8 cellular contexts compared by ENCODE assay signal in the genomic region with DNA sequence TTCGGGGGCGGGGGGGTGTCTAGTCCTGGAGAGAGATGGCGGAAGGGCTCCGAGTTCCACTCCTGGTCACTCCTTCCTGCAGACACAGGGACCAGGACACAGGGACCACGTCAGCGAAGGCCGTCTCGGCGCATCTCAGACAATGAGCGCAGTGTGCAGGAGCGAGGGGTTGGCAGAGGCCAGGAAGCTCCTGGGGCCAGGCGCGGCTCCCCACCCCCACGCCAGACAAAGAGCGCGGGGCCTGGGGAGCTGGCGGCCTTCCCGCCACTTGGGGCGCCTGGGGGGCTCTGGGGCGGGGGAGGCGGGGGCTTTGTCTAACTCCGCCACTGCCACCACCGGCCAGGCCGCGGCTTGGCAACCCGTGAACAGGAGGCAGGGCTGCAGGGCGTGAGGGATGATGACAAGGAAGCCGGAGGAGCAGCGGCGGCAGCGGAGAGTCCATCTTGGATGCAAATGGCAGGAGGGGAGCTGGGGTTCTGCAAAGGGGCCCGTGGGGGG. TPM values are rescaled to one million over a fixed set of nuclear protein-coding genes. Genes with fewer than 3 reads are reported as not detected.
DNase-seq lines count a peak whose midpoint lies in the region; ATAC-seq and TF ChIP-seq lines count a peak whose summit lies in the region.

No MANE protein-coding gene starts in this region.

- DNase-seq in CD14-positive monocyte (ENCODE audit: low spot score), result peak; percentile 54
- DNase-seq in HFF-Myc (ENCODE audit: extremely low read depth, low read depth), result no peak
- peak; percentile 78 for DNase-seq in WTC11 (ENCODE audit: low spot score)
- peak; percentile 68 to 87 for DNase-seq in left lung
- peak; percentile 32 to 45 for DNase-seq in stimulated activated CD4-positive, alpha-beta T cell treated with anti-CD3 and anti-CD28 coated beads, Interleukin-2, amount 100 ng/mL, for 24 hours
- no peak for DNase-seq in SIG-M5 treated with dmso at 0.1 percent for 504 hours (lab: John Stamatoyannopoulos, UW; ENCODE audit: unreplicated experiment)

- H3K36me3 ChIP-seq in ectodermal cell (ENCODE audit: control insufficient read depth, insufficient read depth, low read length), result peaks cover 4% of the 10 kb centered on the region
- H3K36me3 ChIP-seq in left lung, result peaks cover 0 to 26% of the 10 kb centered on the region in 2 donors

- H3K4me3 ChIP-seq in HFF-Myc (replicated peaks; ENCODE audit: low read depth, low read length), result peak overlapping the region; percentile 80
- H3K4me3 ChIP-seq in ectodermal cell (ENCODE audit: insufficient read depth, low read depth, low read length), result peak overlapping the region; percentile 91
- H3K4me3 ChIP-seq in left lung, result peak overlapping the region; percentile 67 to 74

- peaks cover 40% of the 10 kb centered on the region for H3K4me1 Mint-ChIP-seq in CD14-positive monocyte
- peaks cover 38% of the 10 kb centered on the region for H3K4me1 Mint-ChIP-seq in WTC11

- H3K27me3 ChIP-seq in ectodermal cell (ENCODE audit: control insufficient read depth, insufficient read depth, low read length, poor library complexity, severe bottlenecking) (no peaks in the 10 kb centered on the region), left lung (no peaks in the 10 kb centered on the region)

- peak overlapping the region; percentile 89 to 96 for H3K4me3 Mint-ChIP-seq in CD14-positive monocyte
- H3K4me3 Mint-ChIP-seq in WTC11, result peak overlapping the region; percentile 92

- POLR2A ChIA-PET in WTC11 (lab: Charles Lee), result interaction anchor here (0.6 to 2.7 kb wide), 5 partner anchors 27 to 315 kb away, joined by 4 to 15 read pairs (median 5); a partner anchor contains a TSS

- H3K4me1 ChIP-seq in ectodermal cell (ENCODE audit: control insufficient read depth, insufficient read depth, low read length) (peaks cover 10% of the 10 kb centered on the region), left lung (peaks cover 12 to 41% of the 10 kb centered on the region in 2 donors)

- no peaks in the 10 kb centered on the region for H3K9me3 Mint-ChIP-seq in CD14-positive monocyte
- H3K9me3 Mint-ChIP-seq in WTC11, result no peaks in the 10 kb centered on the region

- ATAC-seq in WTC11, result peak; percentile 53
- ATAC-seq in left lung, result peak; percentile 43
- no peak for ATAC-seq in HG03457 (IDR thresholded peaks at IDR 0.05; ENCODE audit: unreplicated experiment)

- peaks cover 18 to 22% of the 10 kb centered on the region in 2 donors for H3K36me3 Mint-ChIP-seq in CD14-positive monocyte
- H3K36me3 Mint-ChIP-seq in WTC11, result peaks cover 14% of the 10 kb centered on the region

- peaks cover 0 to 13% (median 0%) of the 10 kb centered on the region in 3 donors for H3K27me3 Mint-ChIP-seq in CD14-positive monocyte (ENCODE audit: low read depth in 3 of 3)
- H3K27me3 Mint-ChIP-seq in WTC11 (ENCODE audit: low read depth), result no peaks in the 10 kb centered on the region

- CTCF ChIA-PET in WTC11 (lab: Charles Lee), result interaction anchor here (0.6 to 2.6 kb wide), 9 partner anchors 8 to 476 kb away, joined by 3 to 15 read pairs (median 3); a partner anchor contains a TSS

- peak overlapping the region in 5 of 7 donors; percentile 37 to 72 (median 66) for H3K27ac Mint-ChIP-seq in CD14-positive monocyte
- peak overlapping the region; percentile 90 for H3K27ac Mint-ChIP-seq in WTC11

- H3K9me3 ChIP-seq in ectodermal cell (ENCODE audit: control insufficient read depth, low read length), result no peaks in the 10 kb centered on the region
- H3K9me3 ChIP-seq in left lung, result no peaks in the 10 kb centered on the region

- peak; percentile 18 for TF ChIP-seq CTCF in CD14-positive monocyte (IDR thresholded peaks at IDR 0.05)
- TF ChIP-seq CTCF in HFF-Myc (IDR thresholded peaks at IDR 0.05; ENCODE audit: low read depth, low read length, missing control alignments), result no peak
- TF ChIP-seq CTCF in WTC11 (IDR thresholded peaks at IDR 0.05), result no peak
- TF ChIP-seq CTCF in left lung (IDR thresholded peaks at IDR 0.05), result peak in 1 of 2 donors; percentile 10

- intact Hi-C loops in CD14-positive monocyte (cut with micrococcal nuclease) (no loop called here), left lung (cut with DNase I) (no loop called here)

- WGBS in ectodermal cell, 2 experiments, result 4 to 5% methylated on average over 32 of the region's 32 CpGs

- H3K27ac ChIP-seq in ectodermal cell (ENCODE audit: insufficient read depth, low read depth, low read length, poor library complexity, severe bottlenecking) (peak overlapping the region; percentile 76), left lung (peak overlapping the region; percentile 78 to 81)

TF ChIP-seq in WTC11, 78 proteins besides CTCF, POLR2A, EP300 and RAD21 (continues in another document):
- TF ChIP-seq TEAD1 (CRISPR knock-in tag; IDR thresholded peaks at IDR 0.05) (no peak), OVOL2 (CRISPR knock-in tag; IDR thresholded peaks at IDR 0.05; ENCODE audit: borderline replicate concordance) (no peak), SP1 (CRISPR knock-in tag; conservative IDR thresholded peaks at IDR 0.05) (0 out of 2 replicates have a peak, but pooled peaks have one; percentile 34)
- TF ChIP-seq, protein P1, sequence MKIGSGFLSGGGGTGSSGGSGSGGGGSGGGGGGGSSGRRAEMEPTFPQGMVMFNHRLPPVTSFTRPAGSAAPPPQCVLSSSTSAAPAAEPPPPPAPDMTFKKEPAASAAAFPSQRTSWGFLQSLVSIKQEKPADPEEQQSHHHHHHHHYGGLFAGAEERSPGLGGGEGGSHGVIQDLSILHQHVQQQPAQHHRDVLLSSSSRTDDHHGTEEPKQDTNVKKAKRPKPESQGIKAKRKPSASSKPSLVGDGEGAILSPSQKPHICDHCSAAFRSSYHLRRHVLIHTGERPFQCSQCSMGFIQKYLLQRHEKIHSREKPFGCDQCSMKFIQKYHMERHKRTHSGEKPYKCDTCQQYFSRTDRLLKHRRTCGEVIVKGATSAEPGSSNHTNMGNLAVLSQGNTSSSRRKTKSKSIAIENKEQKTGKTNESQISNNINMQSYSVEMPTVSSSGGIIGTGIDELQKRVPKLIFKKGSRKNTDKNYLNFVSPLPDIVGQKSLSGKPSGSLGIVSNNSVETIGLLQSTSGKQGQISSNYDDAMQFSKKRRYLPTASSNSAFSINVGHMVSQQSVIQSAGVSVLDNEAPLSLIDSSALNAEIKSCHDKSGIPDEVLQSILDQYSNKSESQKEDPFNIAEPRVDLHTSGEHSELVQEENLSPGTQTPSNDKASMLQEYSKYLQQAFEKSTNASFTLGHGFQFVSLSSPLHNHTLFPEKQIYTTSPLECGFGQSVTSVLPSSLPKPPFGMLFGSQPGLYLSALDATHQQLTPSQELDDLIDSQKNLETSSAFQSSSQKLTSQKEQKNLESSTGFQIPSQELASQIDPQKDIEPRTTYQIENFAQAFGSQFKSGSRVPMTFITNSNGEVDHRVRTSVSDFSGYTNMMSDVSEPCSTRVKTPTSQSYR (CRISPR knock-in tag; IDR thresholded peaks at IDR 0.05), result 0 out of 2 replicates have a peak, but pooled peaks have one; percentile 47
- TF ChIP-seq, protein P2, sequence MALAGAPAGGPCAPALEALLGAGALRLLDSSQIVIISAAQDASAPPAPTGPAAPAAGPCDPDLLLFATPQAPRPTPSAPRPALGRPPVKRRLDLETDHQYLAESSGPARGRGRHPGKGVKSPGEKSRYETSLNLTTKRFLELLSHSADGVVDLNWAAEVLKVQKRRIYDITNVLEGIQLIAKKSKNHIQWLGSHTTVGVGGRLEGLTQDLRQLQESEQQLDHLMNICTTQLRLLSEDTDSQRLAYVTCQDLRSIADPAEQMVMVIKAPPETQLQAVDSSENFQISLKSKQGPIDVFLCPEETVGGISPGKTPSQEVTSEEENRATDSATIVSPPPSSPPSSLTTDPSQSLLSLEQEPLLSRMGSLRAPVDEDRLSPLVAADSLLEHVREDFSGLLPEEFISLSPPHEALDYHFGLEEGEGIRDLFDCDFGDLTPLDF (CRISPR knock-in tag; IDR thresholded peaks at IDR 0.05), result 0 out of 2 replicates have a peak, but pooled peaks have one; percentile 42
- TF ChIP-seq, protein P3, sequence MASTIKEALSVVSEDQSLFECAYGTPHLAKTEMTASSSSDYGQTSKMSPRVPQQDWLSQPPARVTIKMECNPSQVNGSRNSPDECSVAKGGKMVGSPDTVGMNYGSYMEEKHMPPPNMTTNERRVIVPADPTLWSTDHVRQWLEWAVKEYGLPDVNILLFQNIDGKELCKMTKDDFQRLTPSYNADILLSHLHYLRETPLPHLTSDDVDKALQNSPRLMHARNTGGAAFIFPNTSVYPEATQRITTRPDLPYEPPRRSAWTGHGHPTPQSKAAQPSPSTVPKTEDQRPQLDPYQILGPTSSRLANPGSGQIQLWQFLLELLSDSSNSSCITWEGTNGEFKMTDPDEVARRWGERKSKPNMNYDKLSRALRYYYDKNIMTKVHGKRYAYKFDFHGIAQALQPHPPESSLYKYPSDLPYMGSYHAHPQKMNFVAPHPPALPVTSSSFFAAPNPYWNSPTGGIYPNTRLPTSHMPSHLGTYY (CRISPR knock-in tag; IDR thresholded peaks at IDR 0.05), result no peak
- TF ChIP-seq, protein P4, sequence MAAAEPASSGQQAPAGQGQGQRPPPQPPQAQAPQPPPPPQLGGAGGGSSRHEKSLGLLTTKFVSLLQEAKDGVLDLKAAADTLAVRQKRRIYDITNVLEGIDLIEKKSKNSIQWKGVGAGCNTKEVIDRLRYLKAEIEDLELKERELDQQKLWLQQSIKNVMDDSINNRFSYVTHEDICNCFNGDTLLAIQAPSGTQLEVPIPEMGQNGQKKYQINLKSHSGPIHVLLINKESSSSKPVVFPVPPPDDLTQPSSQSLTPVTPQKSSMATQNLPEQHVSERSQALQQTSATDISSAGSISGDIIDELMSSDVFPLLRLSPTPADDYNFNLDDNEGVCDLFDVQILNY (CRISPR knock-in tag; IDR thresholded peaks at IDR 0.05), result peak; percentile 66; the same call in 1 of the 2 replicates

RNA-seq across cellular contexts. Expression of a gene that starts 2.2 kb away (rescaled TPM):
- 10 to 100 TPM; 44.5 to 58.4 TPM for polyA plus RNA-seq in CD14-positive monocyte
- 138 to 151 TPM (median 142 TPM) in 3 replicates for total RNA-seq in WTC11 (2021)
- 244 TPM for polyA plus RNA-seq in ectodermal cell (2013, experiment 1 of 4)
- 218 TPM for polyA plus RNA-seq in ectodermal cell (2013, experiment 2 of 4)
- 171 TPM for polyA plus RNA-seq in ectodermal cell (2013, experiment 3 of 4)
- polyA plus RNA-seq in ectodermal cell (2013, experiment 4 of 4), result 195 TPM
- total RNA-seq in left lung, result 100 to 1,000 TPM; 145 to 154 TPM

RNA-seq across cellular contexts. Expression of a gene that starts 36.2 kb away (rescaled TPM):
- polyA plus RNA-seq in CD14-positive monocyte, result 1 to 10 TPM; 1.7 to 2.1 TPM
- 14.0 to 15.7 TPM (median 14.7 TPM) in 3 replicates for total RNA-seq in WTC11 (2021)
- 15.4 TPM for polyA plus RNA-seq in ectodermal cell (2013, experiment 1 of 4)
- polyA plus RNA-seq in ectodermal cell (2013, experiment 2 of 4), result 13.7 TPM
- 17.0 TPM for polyA plus RNA-seq in ectodermal cell (2013, experiment 3 of 4)
- polyA plus RNA-seq in ectodermal cell (2013, experiment 4 of 4), result 15.7 TPM
- 10 to 100 TPM; 13.2 to 13.3 TPM for total RNA-seq in left lung

RNA-seq across cellular contexts. Expression of a gene that starts 36.5 kb away (rescaled TPM):
- 10 to 100 TPM in 1 of 2 donors, 1 to 10 TPM in 1; 6.3 to 14.1 TPM for polyA plus RNA-seq in CD14-positive monocyte
- total RNA-seq in WTC11 (2021) (47.5 to 59.0 TPM (median 52.8 TPM) in 3 replicates), left lung (10 to 100 TPM; 27.6 to 28.1 TPM)
- 76.3 TPM for polyA plus RNA-seq in ectodermal cell (2013, experiment 1 of 4)
- polyA plus RNA-seq in ectodermal cell (2013, experiment 2 of 4), result 64.4 TPM
- polyA plus RNA-seq in ectodermal cell (2013, experiment 3 of 4), result 61.2 TPM
- 55.3 TPM for polyA plus RNA-seq in ectodermal cell (2013, experiment 4 of 4)

Comparison
In these comparisons a context has a peak if more than half of its experiments do, and no peak if none do; other contexts are left out.
1. DNase-seq: peak in CD14-positive monocyte (single experiment), WTC11 (single experiment), left lung (2 of 2) and stimulated activated CD4-positive, alpha-beta T cell treated with anti-CD3 and anti-CD28 coated beads, Interleukin-2, amount 100 ng/mL, for 24 hours (2 of 2); none in HFF-Myc (single experiment) and SIG-M5 treated with dmso at 0.1 percent for 504 hours (single experiment).
2. Peak in every context shown above with its lines, with median percentiles within 50 percentile points of each other: H3K4me3 ChIP-seq.